Comparison of ENCODE assay signal across 21 cellular contexts in genomic region chr10:131920693-131921092, GRCh38. TPM values are rescaled to one million over a fixed set of nuclear protein-coding genes. Genes with fewer than 3 reads are reported as not detected.
A peak's percentile ranks its signal among the peaks of the same experiment; 100 is the strongest.
DNase-seq lines count a peak whose midpoint lies in the region; ATAC-seq and TF ChIP-seq lines count a peak whose summit lies in the region.
"Had no signal": no experiment of that assay in that cellular context is flagged by ENCODE, and none has a peak within 500 bp of the region (broad histone marks: within the 10 kb centered on the region; RNA-seq: fewer than 3 reads in every experiment).

No MANE protein-coding gene starts in this region.

- H4K8ac ChIP-seq in H9 (replicated peaks; ENCODE audit: insufficient read length, low read depth, low read length): no peak overlapping the region

- no peak overlapping the region for H4K5ac ChIP-seq in H9 (ENCODE audit: insufficient read length, low read depth, low read length)

- H3K23me2 ChIP-seq in H9 (ENCODE audit: insufficient read length, low read depth, low read length, poor library complexity, severe bottlenecking): no peaks in the 10 kb centered on the region

- H3K36me3 ChIP-seq in GM23338 (ENCODE audit: insufficient read depth) (no peaks in the 10 kb centered on the region), uterus (no peaks in the 10 kb centered on the region), prostate gland (no peaks in the 10 kb centered on the region)
- H3K36me3 ChIP-seq: upper lobe of left lung had no signal

- H3K4me3 Mint-ChIP-seq in activated CD4-positive, alpha-beta T cell treated with anti-CD3 and anti-CD28 coated beads for 36 hours: no peak overlapping the region
- no peak overlapping the region for H3K4me3 Mint-ChIP-seq in GM23338
- no peak overlapping the region for H3K4me3 Mint-ChIP-seq in central memory CD8-positive, alpha-beta T cell
- no peak overlapping the region for H3K4me3 Mint-ChIP-seq in nephron progenitor cell
- H3K4me3 Mint-ChIP-seq in H9: no peak overlapping the region
- H3K4me3 Mint-ChIP-seq: T-helper 2 cell treated with Interferon-gamma antibody and Interleukin-4, amounts not matched to agents 5 μg/mL and 100 μg/mL, for 36 hours had no signal

- ATAC-seq in activated CD4-positive, alpha-beta T cell treated with anti-CD3 and anti-CD28 coated beads for 36 hours: no peak
- ATAC-seq in GM23338: no peak
- no peak for ATAC-seq in central memory CD8-positive, alpha-beta T cell (replicated peaks; ENCODE audit: extremely low read depth, poor library complexity, severe bottlenecking)
- ATAC-seq: stimulated activated naive CD8-positive, alpha-beta T cell treated with anti-CD3 and anti-CD28 coated beads, Interleukin-15, Interleukin-2, amounts not matched to agents 100 U/mL and 50 U/mL, for 24 hours had no signal

- no peak overlapping the region for H2BK12ac ChIP-seq in H9 (ENCODE audit: insufficient read length, low read depth, low read length)

- no peaks in the 10 kb centered on the region for H3K9me3 ChIP-seq in uterus
- no peaks in the 10 kb centered on the region for H3K9me3 ChIP-seq in prostate gland
- H3K9me3 ChIP-seq in H9 (ENCODE audit: control insufficient read depth, low read depth, low read length): no peaks in the 10 kb centered on the region

- H2BK5ac ChIP-seq in H9 (ENCODE audit: insufficient read length, low read length): no peak overlapping the region

- POLR2A ChIA-PET in activated CD4-positive, alpha-beta T cell treated with anti-CD3 and anti-CD28 coated beads for 36 hours (lab: Charles Lee): no interaction called here

- CTCF ChIA-PET in activated CD4-positive, alpha-beta T cell treated with anti-CD3 and anti-CD28 coated beads for 36 hours (lab: Charles Lee): no interaction called here

- no peak overlapping the region for H3K9ac ChIP-seq in H9 (ENCODE audit: extremely low read depth, insufficient read length, low read length)
- H3K9ac ChIP-seq: parathyroid adenoma, SK-N-SH had no signal

- no peak overlapping the region for H3K18ac ChIP-seq in H9 (ENCODE audit: insufficient read length, low read depth, low read length)

- H3K4me3 ChIP-seq in GM23338 (no peak overlapping the region), uterus (no peak overlapping the region), prostate gland (no peak overlapping the region)
- H3K4me3 ChIP-seq: MG63, upper lobe of left lung had no signal

- H3K27ac Mint-ChIP-seq in activated CD4-positive, alpha-beta T cell treated with anti-CD3 and anti-CD28 coated beads for 36 hours: peak overlapping the region; percentile 90
- H3K27ac Mint-ChIP-seq in GM23338 (no peak overlapping the region), nephron progenitor cell (peak overlapping the region; percentile 78), H9 (peak overlapping the region in 1 of 3 experiments; percentile 55; a peak in 3 of 7 replicates)
- peak overlapping the region; percentile 30 for H3K27ac Mint-ChIP-seq in central memory CD8-positive, alpha-beta T cell (ENCODE audit: low read depth)
- H3K27ac Mint-ChIP-seq: T-helper 2 cell treated with Interferon-gamma antibody and Interleukin-4, amounts not matched to agents 5 μg/mL and 100 μg/mL, for 36 hours had no signal

- peaks cover 71% of the 10 kb centered on the region for H3K4me1 Mint-ChIP-seq in activated CD4-positive, alpha-beta T cell treated with anti-CD3 and anti-CD28 coated beads for 36 hours
- H3K4me1 Mint-ChIP-seq in GM23338 (peaks cover 32% of the 10 kb centered on the region), nephron progenitor cell (peaks cover 34% of the 10 kb centered on the region), H9 (peaks cover 35 to 38% of the 10 kb centered on the region in 2 experiments)
- peaks cover 68% of the 10 kb centered on the region for H3K4me1 Mint-ChIP-seq in central memory CD8-positive, alpha-beta T cell

- no peak overlapping the region for H2BK120ac ChIP-seq in H9 (ENCODE audit: low read depth, low read length, poor library complexity, severe bottlenecking)

- no peaks in the 10 kb centered on the region for H3K27me3 Mint-ChIP-seq in activated CD4-positive, alpha-beta T cell treated with anti-CD3 and anti-CD28 coated beads for 36 hours
- H3K27me3 Mint-ChIP-seq in GM23338 (ENCODE audit: insufficient read depth, low read depth, poor library complexity): peaks cover 5% of the 10 kb centered on the region
- no peaks in the 10 kb centered on the region for H3K27me3 Mint-ChIP-seq in central memory CD8-positive, alpha-beta T cell
- no peaks in the 10 kb centered on the region for H3K27me3 Mint-ChIP-seq in nephron progenitor cell (ENCODE audit: low read depth, poor library complexity)
- H3K27me3 Mint-ChIP-seq in H9 (ENCODE audit: low read depth): no peaks in the 10 kb centered on the region

- H3K4me2 ChIP-seq in GM23338 (peak overlapping the region; percentile 51), H9 (ENCODE audit: insufficient read depth, insufficient read length, low read length) (no peak overlapping the region)
- H3K4me2 ChIP-seq: SK-N-SH had no signal

- no peak for DNase-seq in activated CD4-positive, alpha-beta T cell treated with anti-CD3 and anti-CD28 coated beads for 36 hours
- DNase-seq in activated CD4-positive, alpha-beta T cell treated with anti-CD3 and anti-CD28 coated beads, Interleukin-2, amount 50 U/mL, for 1 hour: no peak
- DNase-seq in GM23338 (ENCODE audit: low spot score) (no peak), nephron progenitor cell (no peak), uterus (no peak), prostate gland (ENCODE audit: low spot score) (no peak), H9 (no peak)
- DNase-seq in central memory CD8-positive, alpha-beta T cell (ENCODE audit: low spot score in 2 of 2): no peak
- DNase-seq: dermis blood vessel endothelial cell; foreskin fibroblast; MG63; NCI-H146; NCI-H2171; RPMI8226; SK-N-SH; stimulated activated naive CD8-positive, alpha-beta T cell treated with anti-CD3 and anti-CD28 coated beads, Interleukin-15, Interleukin-2, amounts not matched to agents 100 U/mL and 50 U/mL, for 24 hours; upper lobe of left lung had no signal

- H3K27me3 ChIP-seq in GM23338 (ENCODE audit: insufficient read depth) (no peaks in the 10 kb centered on the region), uterus (no peaks in the 10 kb centered on the region), prostate gland (replicated peaks; ENCODE audit: insufficient read depth) (no peaks in the 10 kb centered on the region), H9 (ENCODE audit: insufficient read depth, low read length) (no peaks in the 10 kb centered on the region)
- H3K27me3 ChIP-seq: MG63, upper lobe of left lung had no signal

- no peak for TF ChIP-seq CTCF in GM23338 (conservative IDR thresholded peaks at IDR 0.05; ENCODE audit: low read depth in 2 of 2)
- TF ChIP-seq CTCF in nephron progenitor cell (IDR thresholded peaks at IDR 0.05): no peak
- TF ChIP-seq CTCF in uterus (IDR thresholded peaks at IDR 0.05): no peak
- TF ChIP-seq CTCF in prostate gland (IDR thresholded peaks at IDR 0.05): no peak
- no peak for TF ChIP-seq CTCF in H9 (conservative IDR thresholded peaks at IDR 0.05)

- H2BK15ac ChIP-seq in H9 (ENCODE audit: low read depth, low read length): no peak overlapping the region

- H3K79me2 ChIP-seq in GM23338 (replicated peaks; ENCODE audit: insufficient read depth): peaks cover 69% of the 10 kb centered on the region
- peaks cover 18% of the 10 kb centered on the region; the same call in 1 of the 2 replicates for H3K79me2 ChIP-seq in H9 (ENCODE audit: insufficient read depth, low read length)

- H4K20me1 ChIP-seq in GM23338 (replicated peaks; ENCODE audit: insufficient read depth): peaks cover 44% of the 10 kb centered on the region
- H4K20me1 ChIP-seq in H9 (ENCODE audit: control insufficient read depth, insufficient read depth, insufficient read length): no peaks in the 10 kb centered on the region

- no peaks in the 10 kb centered on the region for H3F3A ChIP-seq in GM23338 (replicated peaks; ENCODE audit: low read depth)

- no peak overlapping the region for H3K23ac ChIP-seq in H9 (ENCODE audit: insufficient read length, low read depth, low read length)

- H2AFZ ChIP-seq in GM23338 (no peak overlapping the region), H9 (ENCODE audit: low read length) (no peak overlapping the region)
- H2AFZ ChIP-seq: parathyroid adenoma had no signal

- peaks cover 42% of the 10 kb centered on the region for H3K9me3 Mint-ChIP-seq in activated CD4-positive, alpha-beta T cell treated with anti-CD3 and anti-CD28 coated beads for 36 hours (ENCODE audit: low read depth)
- H3K9me3 Mint-ChIP-seq in GM23338 (peaks cover 3% of the 10 kb centered on the region; the same call in 1 of the 3 replicates), nephron progenitor cell (peaks cover 26% of the 10 kb centered on the region), H9 (peaks cover 0 to 6% of the 10 kb centered on the region in 2 experiments; a peak in 1 of 5 replicates)
- no peaks in the 10 kb centered on the region for H3K9me3 Mint-ChIP-seq in central memory CD8-positive, alpha-beta T cell

- no peak overlapping the region for H3K14ac ChIP-seq in H9 (ENCODE audit: insufficient read depth, low read length)

- peaks cover 5% of the 10 kb centered on the region for H3K79me1 ChIP-seq in H9 (ENCODE audit: insufficient read depth, low read depth, low read length, poor library complexity, severe bottlenecking)

- intact Hi-C loops in activated CD4-positive, alpha-beta T cell treated with anti-CD3 and anti-CD28 coated beads for 36 hours (cut with DNase I, micrococcal nuclease): no loop called here
- intact Hi-C loops in uterus (cut with DNase I; ENCODE audit: low total_unique reads): no loop called here
- intact Hi-C loops in prostate gland (cut with DNase I): no loop called here

- peaks cover 45% of the 10 kb centered on the region for H3K4me1 ChIP-seq in GM23338 (ENCODE audit: insufficient read depth)
- H3K4me1 ChIP-seq in uterus: no peaks in the 10 kb centered on the region
- H3K4me1 ChIP-seq in prostate gland (replicated peaks): no peaks in the 10 kb centered on the region
- H3K4me1 ChIP-seq in H9 (ENCODE audit: insufficient read depth, low read length): 0 out of 2 replicates have a peak, but pooled peaks cover 3% of the 10 kb centered on the region

- TF ChIP-seq POLR2A in uterus (IDR thresholded peaks at IDR 0.05) (no peak), prostate gland (IDR thresholded peaks at IDR 0.05) (no peak)

- no peak overlapping the region for H2BK20ac ChIP-seq in H9 (ENCODE audit: low read depth, low read length, poor library complexity, severe bottlenecking)

- H2AK5ac ChIP-seq in H9 (ENCODE audit: insufficient read length, low read length): no peak overlapping the region

- H3K9me2 ChIP-seq in GM23338 (ENCODE audit: insufficient read depth): no peaks in the 10 kb centered on the region
- H3K9me2 ChIP-seq: SK-N-SH had no signal

- WGBS in prostate gland: 90% methylated on average over 5 of the region's 5 CpGs
- WGBS in H9 (ENCODE audit: extremely low coverage, insufficient read length, low lambda C conversion rate): no CpG with 5 or more reads among the region's 5 CpGs

- no peak overlapping the region for H3K56ac ChIP-seq in H9 (ENCODE audit: insufficient read length, low read depth, low read length)

- H3T11ph ChIP-seq in H9 (ENCODE audit: low read length): no peak overlapping the region

- H3K4ac ChIP-seq in H9 (ENCODE audit: low read depth, low read length): no peak overlapping the region

- no peak overlapping the region for H3K27ac ChIP-seq in GM23338 (ENCODE audit: low read depth)
- no peak overlapping the region for H3K27ac ChIP-seq in uterus
- H3K27ac ChIP-seq in prostate gland: peak overlapping the region in 1 of 2 donors; percentile 10
- no peak overlapping the region for H3K27ac ChIP-seq in H9 (ENCODE audit: insufficient read length, low read depth, low read length)
- H3K27ac ChIP-seq: 22Rv1, HL-60, parathyroid adenoma, upper lobe of left lung had no signal

- H3K36me3 Mint-ChIP-seq in activated CD4-positive, alpha-beta T cell treated with anti-CD3 and anti-CD28 coated beads for 36 hours (ENCODE audit: low read depth): peaks cover 63% of the 10 kb centered on the region
- H3K36me3 Mint-ChIP-seq in GM23338 (ENCODE audit: low read depth) (no peaks in the 10 kb centered on the region; the same call in 2 of the 3 replicates), nephron progenitor cell (ENCODE audit: low read depth) (peaks cover 54% of the 10 kb centered on the region), H9 (ENCODE audit: insufficient read depth in 1 of 3, low read depth in 3 of 3) (peaks cover 0 to 5% (median 3%) of the 10 kb centered on the region in 3 experiments; a peak in 2 of 7 replicates)
- H3K36me3 Mint-ChIP-seq in central memory CD8-positive, alpha-beta T cell (ENCODE audit: insufficient read depth): peaks cover 8% of the 10 kb centered on the region

- no peak overlapping the region for H4K91ac ChIP-seq in H9 (ENCODE audit: insufficient read length, low read depth, low read length)

RNA-seq across cellular contexts. Expression of gene PPP2R2D, which starts 19.9 kb away (rescaled TPM):
- 10 to 100 TPM; 30.0 to 39.3 TPM for total RNA-seq in activated CD4-positive, alpha-beta T cell treated with anti-CD3 and anti-CD28 coated beads for 36 hours
- total RNA-seq in GM23338 (2014; rRNA removed; shearing (Covaris generic)): 33.7 and 35.8 TPM in 2 replicates
- 28.8 and 30.5 TPM in 2 replicates for polyA plus RNA-seq in GM23338 (2016; fragmentation: Nextera tagmentation; extraction: Ambion mirVana)
- total RNA-seq in uterus: 10 to 100 TPM; 21.2 to 43.2 (median 36.3) TPM
- total RNA-seq in prostate gland: 10 to 100 TPM; 37.0 to 55.2 TPM
- 33.8 and 35.1 TPM in 2 replicates for total RNA-seq in H9 (2021)
